In genomic region chr10:43389867-43390266, GRCh38 we compare ENCODE assay signal across 1 cellular context.
TF ChIP-seq lines count a peak whose summit lies in the region.

No MANE protein-coding gene starts in this region.

TF ChIP-seq in HepG2, 621 proteins besides CTCF, POLR2A, EP300 and RAD21:
- TF ChIP-seq ARNT (IDR thresholded peaks at IDR 0.05), result no peak
- no peak for TF ChIP-seq CHD2 (IDR thresholded peaks at IDR 0.05; ENCODE audit: low read depth, low read length)
- TF ChIP-seq ZNF281 (CRISPR knock-in tag; IDR thresholded peaks at IDR 0.05; ENCODE audit: borderline replicate concordance), result no peak
- TF ChIP-seq XRCC5 (optimal IDR thresholded peaks at IDR 0.05; ENCODE audit: low read length), result no peak
- TF ChIP-seq ZNF335 (CRISPR knock-in tag; IDR thresholded peaks at IDR 0.05), result no peak
- peak; percentile 95 for TF ChIP-seq RBM22 (optimal IDR thresholded peaks at IDR 0.05; ENCODE audit: low read length)
- TF ChIP-seq FOXO1 (CRISPR knock-in tag; IDR thresholded peaks at IDR 0.05), result no peak
- no peak for TF ChIP-seq SIN3B (IDR thresholded peaks at IDR 0.05; ENCODE audit: low read length)
- TF ChIP-seq MAX (IDR thresholded peaks at IDR 0.05), result 0 out of 2 replicates have a peak, but pooled peaks have one; percentile 6
- 0 out of 2 replicates have a peak, but pooled peaks have one; percentile 11 for TF ChIP-seq POLR2AphosphoS5 (IDR thresholded peaks at IDR 0.05; ENCODE audit: low read depth, low read length)
